ENCODE assay signal across 1 cellular context in genomic region chr6:35833534-35833933, GRCh38.
TF ChIP-seq lines count a peak whose summit lies in the region.

No MANE protein-coding gene starts in this region.

TF ChIP-seq in IMR-90, 13 proteins besides CTCF, POLR2A, EP300 and RAD21:
- TF ChIP-seq CEBPB (IDR thresholded peaks at IDR 0.05; ENCODE audit: low read depth, low read length) (peak; percentile 76), NFE2L2 (IDR thresholded peaks at IDR 0.05; ENCODE audit: low read depth, low read length) (peak; percentile 71; the same call in 1 of the 2 replicates)
- TF ChIP-seq, protein P1, sequence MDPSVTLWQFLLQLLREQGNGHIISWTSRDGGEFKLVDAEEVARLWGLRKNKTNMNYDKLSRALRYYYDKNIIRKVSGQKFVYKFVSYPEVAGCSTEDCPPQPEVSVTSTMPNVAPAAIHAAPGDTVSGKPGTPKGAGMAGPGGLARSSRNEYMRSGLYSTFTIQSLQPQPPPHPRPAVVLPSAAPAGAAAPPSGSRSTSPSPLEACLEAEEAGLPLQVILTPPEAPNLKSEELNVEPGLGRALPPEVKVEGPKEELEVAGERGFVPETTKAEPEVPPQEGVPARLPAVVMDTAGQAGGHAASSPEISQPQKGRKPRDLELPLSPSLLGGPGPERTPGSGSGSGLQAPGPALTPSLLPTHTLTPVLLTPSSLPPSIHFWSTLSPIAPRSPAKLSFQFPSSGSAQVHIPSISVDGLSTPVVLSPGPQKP (IDR thresholded peaks at IDR 0.05; ENCODE audit: borderline replicate concordance, low read depth, low read length): no peak
